29 cellular contexts compared by ENCODE assay signal in the genomic region with DNA sequence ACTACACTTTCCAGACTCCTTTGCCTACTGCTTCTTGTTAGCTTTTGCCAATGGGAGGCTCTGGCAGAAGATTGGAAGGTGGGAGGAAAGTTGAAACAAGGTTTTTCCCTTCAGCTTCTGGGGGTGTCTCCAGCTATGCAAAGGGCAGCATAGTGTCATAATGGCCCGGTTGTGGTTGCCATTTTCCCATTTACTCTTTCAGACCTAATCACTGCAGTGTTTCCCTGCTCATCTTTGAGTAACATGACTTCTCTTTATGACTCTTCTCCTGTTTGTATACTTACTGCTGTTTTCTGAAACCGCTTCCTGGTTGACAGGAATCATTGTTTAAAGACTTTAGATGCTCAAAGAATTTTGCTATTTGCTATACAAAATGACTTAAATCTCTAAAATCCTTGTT. TPM values are rescaled to one million over a fixed set of nuclear protein-coding genes. Genes with fewer than 3 reads are reported as not detected.
"Had no signal": no experiment of that assay in that cellular context is flagged by ENCODE, and none has a peak within 500 bp of the region (broad histone marks: within the 10 kb centered on the region; RNA-seq: fewer than 3 reads in every experiment).

No MANE protein-coding gene starts in this region.

- H3K27me3 ChIP-seq: esophagus muscularis mucosa, SJCRH30 had no signal

- H3K4me3 Mint-ChIP-seq: activated B cell treated with CpG ODN at 0.5 μM for 24 hours; dendritic cell treated with granulocyte-macrophage colony-stimulating factor and Interleukin-4, amounts not matched to agents 40 ng/mL and 50 ng/mL, for 4 days; immature natural killer cell; mesothelial cell of epicardium; naive B cell; nephron progenitor cell; T-helper 2 cell treated with Interferon-gamma antibody and Interleukin-4, amounts not matched to agents 5 μg/mL and 100 μg/mL, for 36 hours had no signal

- DNase-seq: activated B cell treated with CpG ODN at 0.5 μM for 24 hours; activated gamma-delta T cell treated with Interleukin-2 at 50 U/mL for 16 hours; activated T-cell treated with anti-CD3 and anti-CD28 coated beads for 4 hours; amygdala; caudate nucleus; foreskin keratinocyte; heart left ventricle; hypothalamus; immature natural killer cell; kidney; left colon; mammary epithelial cell; naive B cell; nephron progenitor cell; SJCRH30; stimulated activated CD4-positive, alpha-beta T cell treated with anti-CD3 and anti-CD28 coated beads, Interleukin-12 subunit alpha, Interleukin-12 subunit beta, amount 100 ng/mL, for 4 hours; stimulated activated CD4-positive, alpha-beta T cell treated with anti-CD3 and anti-CD28 coated beads, Interleukin-4, amount 100 ng/mL, for 1 hour; stomach; tibial artery; upper lobe of right lung had no signal

- H3K4me1 Mint-ChIP-seq: activated B cell treated with CpG ODN at 0.5 μM for 24 hours, immature natural killer cell, mesothelial cell of epicardium had no signal

- H3K27ac ChIP-seq: esophagus muscularis mucosa, foreskin keratinocyte, heart left ventricle, neutrophil, SJCRH30, skin epidermis, stomach, tibial artery, upper lobe of right lung had no signal

- H3K36me3 ChIP-seq: esophagus muscularis mucosa, heart left ventricle, neutrophil, SJCRH30, stomach, tibial artery, upper lobe of right lung had no signal

- H3K27ac Mint-ChIP-seq: activated B cell treated with CpG ODN at 0.5 μM for 24 hours; dendritic cell treated with granulocyte-macrophage colony-stimulating factor and Interleukin-4, amounts not matched to agents 40 ng/mL and 50 ng/mL, for 4 days; immature natural killer cell; mesothelial cell of epicardium; naive B cell; nephron progenitor cell; T-helper 2 cell treated with Interferon-gamma antibody and Interleukin-4, amounts not matched to agents 5 μg/mL and 100 μg/mL, for 36 hours had no signal

- H3K4me3 ChIP-seq: esophagus muscularis mucosa, heart left ventricle, SJCRH30, skin epidermis, stomach, tibial artery, upper lobe of right lung had no signal

- H3K9me3 ChIP-seq: esophagus muscularis mucosa, heart left ventricle, neutrophil, SJCRH30, tibial artery, upper lobe of right lung had no signal

- ATAC-seq: foreskin keratinocyte, heart left ventricle, left colon, sciatic nerve, SK-N-SH treated with all-trans-retinoic acid at 6 μM for 48 hours, upper lobe of right lung had no signal

- H3K36me3 Mint-ChIP-seq: immature natural killer cell, mesothelial cell of epicardium had no signal

- H3K4me1 ChIP-seq: foreskin keratinocyte, stomach, tibial artery, upper lobe of right lung had no signal

- H3K9me3 Mint-ChIP-seq: activated B cell treated with CpG ODN at 0.5 μM for 24 hours; immature natural killer cell; nephron progenitor cell; T-helper 2 cell treated with Interferon-gamma antibody and Interleukin-4, amounts not matched to agents 5 μg/mL and 100 μg/mL, for 36 hours had no signal

RNA-seq across cellular contexts. Expression of a gene that starts 19.9 kb away (rescaled TPM):
- total RNA-seq: activated B cell treated with CpG ODN at 0.5 μM for 24 hours, foreskin keratinocyte, mesothelial cell of epicardium, osteocyte had no signal
- polyA plus RNA-seq: foreskin keratinocyte, immature natural killer cell, mammary epithelial cell had no signal
